Comparison of ENCODE assay signal across 6 cellular contexts in genomic region chr11:119055901-119056300, GRCh38. TPM values are rescaled to one million over a fixed set of nuclear protein-coding genes. Genes with fewer than 3 reads are reported as not detected.
DNase-seq lines count a peak whose midpoint lies in the region; ATAC-seq and TF ChIP-seq lines count a peak whose summit lies in the region.

No MANE protein-coding gene starts in this region.

- peak overlapping the region; percentile 86 for H3K27ac ChIP-seq in WERI-Rb-1

- no peak for TF ChIP-seq CTCF in WERI-Rb-1 (IDR thresholded peaks at IDR 0.05; ENCODE audit: low read depth, low read length)

- DNase-seq in NCI-H82 (lab: John Stamatoyannopoulos, UW): peak; percentile 18
- no peak for DNase-seq in NCI-H82 treated with DMSO at 0.1 percent for 48 hours (lab: John Stamatoyannopoulos, UW; ENCODE audit: unreplicated experiment)
- DNase-seq in WERI-Rb-1: no peak
- DNase-seq in iris pigment epithelial cell (ENCODE audit: low read depth): peak; percentile 43

- peak overlapping the region; percentile 76 for H3K4me3 ChIP-seq in WERI-Rb-1 (ENCODE audit: low read depth, low read length)

- no peaks in the 10 kb centered on the region for H3K9me3 ChIP-seq in WERI-Rb-1 (ENCODE audit: severe bottlenecking)

- no peaks in the 10 kb centered on the region for H3K27me3 ChIP-seq in WERI-Rb-1 (ENCODE audit: insufficient read depth, low read depth, severe bottlenecking)

- H3K36me3 ChIP-seq in WERI-Rb-1: peaks cover 49% of the 10 kb centered on the region

- ATAC-seq in esophagus mucosa (no peak), GM21737 (IDR thresholded peaks at IDR 0.05; ENCODE audit: unreplicated experiment) (no peak)

RNA-seq across cellular contexts. Expression of gene HYOU1, which starts 1.1 kb away (rescaled TPM):
- total RNA-seq in esophagus mucosa: 63.2 TPM

RNA-seq across cellular contexts. Expression of gene VPS11, which starts 11.7 kb away (rescaled TPM):
- 17.8 TPM for total RNA-seq in esophagus mucosa

RNA-seq across cellular contexts. Expression of gene SLC37A4, which starts 25.2 kb away (rescaled TPM):
- total RNA-seq in esophagus mucosa: 7.2 TPM

RNA-seq across cellular contexts. Expression of gene HMBS, which starts 28.8 kb away (rescaled TPM):
- total RNA-seq in esophagus mucosa: 23.7 TPM

RNA-seq across cellular contexts. Expression of gene TRAPPC4, which starts 37.3 kb away (rescaled TPM):
- total RNA-seq in esophagus mucosa: 42.4 TPM

Comparison
In these comparisons a context has a peak if more than half of its experiments do, and no peak if none do; other contexts are left out.
1. DNase-seq: peak in NCI-H82 (single experiment) and iris pigment epithelial cell (single experiment); none in NCI-H82 treated with DMSO at 0.1 percent for 48 hours (single experiment) and WERI-Rb-1 (single experiment).